In genomic region chrX:30504309-30504708, GRCh38 we compare ENCODE assay signal across 1 cellular context.
TF ChIP-seq lines count a peak whose summit lies in the region.

No MANE protein-coding gene starts in this region.

TF ChIP-seq in HCT116, 20 proteins besides CTCF, POLR2A, EP300 and RAD21 (continued from another document):
- TF ChIP-seq ZBTB33 (IDR thresholded peaks at IDR 0.05; ENCODE audit: extremely low read depth, insufficient replicate concordance, low read length) (no peak), ZNF274 (IDR thresholded peaks at IDR 0.05; ENCODE audit: low read depth, low read length) (no peak)
